Comparison of ENCODE assay signal across 22 cellular contexts in the genomic region with DNA sequence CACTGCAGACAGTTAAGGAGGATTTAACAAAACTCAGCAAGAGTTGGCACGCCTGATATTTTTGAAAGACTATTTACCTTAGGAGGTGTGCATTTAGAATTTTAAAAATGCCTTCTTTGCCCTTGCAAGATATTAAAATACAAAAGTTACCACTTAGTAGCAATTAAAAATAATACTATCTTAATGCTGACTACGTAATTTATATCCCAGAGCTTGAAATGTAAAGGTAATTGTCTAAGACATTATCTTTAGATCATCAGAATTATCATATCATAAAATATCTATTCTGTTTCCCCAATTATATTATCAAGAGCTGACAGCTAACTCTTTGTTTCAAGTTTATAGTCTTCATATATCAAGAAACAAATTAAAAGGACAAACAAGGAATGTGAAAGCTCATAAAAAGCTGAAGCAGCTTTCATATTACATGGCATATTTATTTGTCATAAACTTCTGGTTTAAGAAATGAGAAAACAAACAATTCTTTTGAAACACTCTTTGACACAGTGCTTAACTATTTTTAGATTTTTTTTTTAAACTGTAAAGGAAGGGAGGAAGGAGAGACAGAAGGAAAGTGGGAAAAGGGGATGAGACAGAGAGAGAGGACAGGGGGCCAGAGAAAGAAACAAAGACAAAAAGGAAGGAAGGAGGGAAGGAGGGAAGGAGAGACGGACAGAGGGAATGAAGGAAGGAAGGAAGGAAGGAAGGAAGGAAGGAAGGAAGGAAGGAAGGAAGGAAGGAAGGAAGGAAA.
A peak's percentile ranks its signal among the peaks of the same experiment; 100 is the strongest.
DNase-seq lines count a peak whose midpoint lies in the region; ATAC-seq, FAIRE-seq and TF ChIP-seq lines count a peak whose summit lies in the region.
"Had no signal": no experiment of that assay in that cellular context is flagged by ENCODE, and none has a peak within 500 bp of the region (broad histone marks: within the 10 kb centered on the region; RNA-seq: fewer than 3 reads in every experiment).

No MANE protein-coding gene starts in this region.

- 88 to 89% methylated on average over 3 of the region's 3 CpGs for WGBS in pancreas, 2 donors

- no peak for ATAC-seq in pancreas
- ATAC-seq: CD8-positive, alpha-beta T cell; upper lobe of right lung had no signal

- H3K27ac ChIP-seq in pancreas, result no peak overlapping the region
- H3K27ac ChIP-seq in effector memory CD4-positive, alpha-beta T cell (ENCODE audit: insufficient read depth, low read length, poor library complexity, severe bottlenecking), result no peak overlapping the region
- H3K27ac ChIP-seq: Peyer's patch, upper lobe of right lung had no signal

- CTCF ChIA-PET in HEK293T (lab: Yijun Ruan, JAX), result interaction anchor here (0.8 kb wide), 1 partner anchor 195 kb away, joined by 3 read pairs; no protein-coding TSS in a partner anchor

- peaks cover under 1% of the 10 kb centered on the region for H3K36me3 Mint-ChIP-seq in activated T-cell treated with anti-CD3 and anti-CD28 coated beads, Interleukin-2, amount 50 U/mL, for 24 hours (ENCODE audit: low read depth)
- no peaks in the 10 kb centered on the region for H3K36me3 Mint-ChIP-seq in brain
- H3K36me3 Mint-ChIP-seq: CD8-positive, alpha-beta T cell had no signal

- no peaks in the 10 kb centered on the region for H3K27me3 ChIP-seq in pancreas
- H3K27me3 ChIP-seq in effector memory CD4-positive, alpha-beta T cell (replicated peaks; ENCODE audit: control insufficient read depth, insufficient read depth, low read length, poor library complexity, severe bottlenecking), result no peaks in the 10 kb centered on the region
- H3K27me3 ChIP-seq: Peyer's patch, upper lobe of right lung had no signal

- no peaks in the 10 kb centered on the region for H3K27me3 Mint-ChIP-seq in activated T-cell treated with anti-CD3 and anti-CD28 coated beads, Interleukin-2, amount 50 U/mL, for 24 hours
- no peaks in the 10 kb centered on the region for H3K27me3 Mint-ChIP-seq in brain

- no peaks in the 10 kb centered on the region for H3K9me3 Mint-ChIP-seq in activated T-cell treated with anti-CD3 and anti-CD28 coated beads, Interleukin-2, amount 50 U/mL, for 24 hours
- H3K9me3 Mint-ChIP-seq in brain, result no peaks in the 10 kb centered on the region
- H3K9me3 Mint-ChIP-seq: CD8-positive, alpha-beta T cell; neural crest cell had no signal

- no peak overlapping the region for H3K4me3 Mint-ChIP-seq in activated T-cell treated with anti-CD3 and anti-CD28 coated beads, Interleukin-2, amount 50 U/mL, for 24 hours
- H3K4me3 Mint-ChIP-seq in brain, result no peak overlapping the region
- H3K4me3 Mint-ChIP-seq: CD8-positive, alpha-beta T cell; neural crest cell had no signal

- H3K9me3 ChIP-seq in pancreas, result no peaks in the 10 kb centered on the region
- no peaks in the 10 kb centered on the region for H3K9me3 ChIP-seq in effector memory CD4-positive, alpha-beta T cell (ENCODE audit: control insufficient read depth, low read length)
- H3K9me3 ChIP-seq: Peyer's patch, upper lobe of right lung had no signal

- TF ChIP-seq CTCF in brain (conservative IDR thresholded peaks at IDR 0.05) (no peak), pancreas (IDR thresholded peaks at IDR 0.05) (no peak)

- H3K27ac Mint-ChIP-seq in activated T-cell treated with anti-CD3 and anti-CD28 coated beads, Interleukin-2, amount 50 U/mL, for 24 hours, result peak overlapping the region; percentile 44
- H3K27ac Mint-ChIP-seq in brain, result peak overlapping the region in 3 of 5 experiments; percentile 28 to 71 (median 66)
- H3K27ac Mint-ChIP-seq: CD8-positive, alpha-beta T cell had no signal

- H3K4me3 ChIP-seq in pancreas, result no peak overlapping the region
- H3K4me3 ChIP-seq in effector memory CD4-positive, alpha-beta T cell (ENCODE audit: insufficient read depth, low read depth, low read length, poor library complexity, severe bottlenecking), result no peak overlapping the region
- H3K4me3 ChIP-seq: Peyer's patch, upper lobe of right lung had no signal

- no peak for DNase-seq in activated T-cell treated with anti-CD3 and anti-CD28 coated beads, Interleukin-2, amount 50 U/mL, for 24 hours
- DNase-seq in activated T-cell treated with anti-CD3 and anti-CD28 coated beads, Interleukin-2, amount 50 U/mL, for 48 hours, result no peak
- DNase-seq in HEK293T (ENCODE audit: extremely low spot score), result no peak
- no peak for DNase-seq in pancreas
- DNase-seq in NCI-H1436 (lab: John Stamatoyannopoulos, UW), result no peak
- no peak for DNase-seq in SK-N-DZ (ENCODE audit: low spot score)
- DNase-seq in effector memory CD4-positive, alpha-beta T cell, result no peak
- DNase-seq: activated CD4-positive, alpha-beta T cell treated with anti-CD3 and anti-CD28 coated beads, Interleukin-2, amount 50 U/mL, for 48 hours; aorta; CD8-positive, alpha-beta T cell; DMS79 treated with DMSO at 0.1 percent for 48 hours; hypothalamus; kidney; NCI-H1436 treated with DMSO at 0.1 percent for 48 hours; Peyer's patch; retina; stimulated activated CD4-positive, alpha-beta T cell treated with anti-CD3 and anti-CD28 coated beads, Interleukin-15, amount 100 ng/mL, for 24 hours; stimulated activated naive CD4-positive, alpha-beta T cell treated with Interleukin-2 at 50 U/mL for 16 hours; upper lobe of right lung had no signal

- no peaks in the 10 kb centered on the region for H3K36me3 ChIP-seq in pancreas
- H3K36me3 ChIP-seq in effector memory CD4-positive, alpha-beta T cell (ENCODE audit: control insufficient read depth, insufficient read depth, low read length), result no peaks in the 10 kb centered on the region
- H3K36me3 ChIP-seq: Peyer's patch, upper lobe of right lung had no signal

- H3K4me1 ChIP-seq in pancreas, result no peaks in the 10 kb centered on the region
- H3K4me1 ChIP-seq in effector memory CD4-positive, alpha-beta T cell (ENCODE audit: control insufficient read depth, insufficient read depth, low read length, poor library complexity, severe bottlenecking), result peaks cover 4% of the 10 kb centered on the region
- H3K4me1 ChIP-seq: Peyer's patch, upper lobe of right lung had no signal

- FAIRE-seq in pancreas (lab: Jason Lieb, UNC), result peak; percentile 39
- FAIRE-seq: TTC549 had no signal

- intact Hi-C loops in pancreas (cut with DNase I), result no loop called here

- POLR2A ChIA-PET in HEK293T (lab: Yijun Ruan, JAX), result no interaction called here

- H3K4me1 Mint-ChIP-seq in activated T-cell treated with anti-CD3 and anti-CD28 coated beads, Interleukin-2, amount 50 U/mL, for 24 hours (ENCODE audit: low read depth), result peaks cover 43% of the 10 kb centered on the region
- peaks cover 37% of the 10 kb centered on the region for H3K4me1 Mint-ChIP-seq in brain

TF ChIP-seq in HEK293T, 16 proteins besides CTCF, POLR2A, EP300 and RAD21:
- TF ChIP-seq FOXM1 (IDR thresholded peaks at IDR 0.05; ENCODE audit: borderline replicate concordance) (no peak), L3MBTL2 (conservative IDR thresholded peaks at IDR 0.05) (no peak), PKNOX1 (IDR thresholded peaks at IDR 0.05) (peak; percentile 39; the same call in 1 of the 2 replicates), FOXA1 (IDR thresholded peaks at IDR 0.05) (no peak), SP1 (IDR thresholded peaks at IDR 0.05) (no peak), ZNF384 (IDR thresholded peaks at IDR 0.05) (no peak), ELF4 (IDR thresholded peaks at IDR 0.05) (no peak), ARNT (IDR thresholded peaks at IDR 0.05) (no peak), CTBP1 (IDR thresholded peaks at IDR 0.05; ENCODE audit: borderline replicate concordance) (no peak)
